11 cellular contexts compared by ENCODE assay signal in the genomic region with DNA sequence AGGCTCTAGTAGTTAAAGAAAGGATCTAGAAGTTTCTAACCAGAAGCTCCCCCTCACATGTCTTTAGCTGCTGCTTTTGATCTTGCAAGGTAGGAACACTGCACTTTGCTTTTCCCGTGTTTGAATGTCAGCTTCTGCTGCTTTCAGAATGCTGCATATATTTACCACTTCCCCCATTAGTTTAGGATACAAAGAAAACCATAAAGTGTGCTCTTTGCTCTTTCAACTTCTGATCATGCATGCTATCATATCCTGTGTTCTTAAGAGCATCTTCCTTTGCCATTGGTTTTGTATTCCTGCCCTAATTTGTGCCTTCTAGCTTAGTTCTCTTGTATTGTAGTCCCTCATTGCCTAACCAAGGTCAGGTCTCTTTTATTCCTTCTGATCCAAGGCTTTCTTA. TPM values are rescaled to one million over a fixed set of nuclear protein-coding genes. Genes with fewer than 3 reads are reported as not detected.
A peak's percentile ranks its signal among the peaks of the same experiment; 100 is the strongest.
DNase-seq lines count a peak whose midpoint lies in the region; TF ChIP-seq lines count a peak whose summit lies in the region.
"Had no signal": no experiment of that assay in that cellular context is flagged by ENCODE, and none has a peak within 500 bp of the region (broad histone marks: within the 10 kb centered on the region; RNA-seq: fewer than 3 reads in every experiment).

No MANE protein-coding gene starts in this region.

- H3K27ac Mint-ChIP-seq in T-helper 2 cell treated with Interferon-gamma antibody and Interleukin-4, amounts not matched to agents 5 μg/mL and 100 μg/mL, for 36 hours = peak overlapping the region; percentile 62

- no peak overlapping the region for H3K4me3 ChIP-seq in GM23248
- H3K4me3 ChIP-seq in fibroblast of lung (replicated peaks in 1 of 4; ENCODE audit: control extremely low read depth in 1 of 4, insufficient read depth in 1 of 4, low read depth in 3 of 4, low read length in 4 of 4) = no peak overlapping the region
- H3K4me3 ChIP-seq in smooth muscle cell = no peak overlapping the region
- H3K4me3 ChIP-seq in coronary artery = no peak overlapping the region

- no peaks in the 10 kb centered on the region for H4K20me1 ChIP-seq in GM23248 (ENCODE audit: insufficient read depth)
- H4K20me1 ChIP-seq in fibroblast of lung (ENCODE audit: control insufficient read depth, extremely low read depth, insufficient read depth, low read length) = no peaks in the 10 kb centered on the region
- H4K20me1 ChIP-seq in smooth muscle cell (ENCODE audit: low read depth) = peaks cover 100% of the 10 kb centered on the region

- H3K36me3 ChIP-seq in GM23248 (ENCODE audit: low read depth) (0 out of 2 replicates have a peak, but pooled peaks cover 4% of the 10 kb centered on the region), fibroblast of lung (ENCODE audit: control insufficient read depth, insufficient read depth, low read length) (peaks cover 9% of the 10 kb centered on the region), smooth muscle cell (ENCODE audit: low read depth) (no peaks in the 10 kb centered on the region)

- H3K4me1 Mint-ChIP-seq in T-helper 2 cell treated with Interferon-gamma antibody and Interleukin-4, amounts not matched to agents 5 μg/mL and 100 μg/mL, for 36 hours (ENCODE audit: low read depth) = peaks cover 59% of the 10 kb centered on the region

- H3K79me2 ChIP-seq in GM23248 (ENCODE audit: insufficient read depth) = peaks cover 84% of the 10 kb centered on the region
- H3K79me2 ChIP-seq in fibroblast of lung (ENCODE audit: control insufficient read depth, insufficient read depth, low read length) = peaks cover 14% of the 10 kb centered on the region
- H3K79me2 ChIP-seq in smooth muscle cell (ENCODE audit: low read depth) = peaks cover 42% of the 10 kb centered on the region

- WGBS in GM23248 (ENCODE audit: low coverage in 1 of 2, low lambda C conversion rate in 2 of 2, missing lambda C conversion rate in 2 of 2), 2 experiments = 53 to 58% methylated on average over 1 of the region's 1 CpG
- WGBS in smooth muscle cell (ENCODE audit: low lambda C conversion rate) = 50% methylated on average over 1 of the region's 1 CpG

- H3K9me3 ChIP-seq in GM23248 (ENCODE audit: low read depth) (no peaks in the 10 kb centered on the region), fibroblast of lung (ENCODE audit: control insufficient read depth, insufficient read depth, low read depth, low read length) (no peaks in the 10 kb centered on the region), smooth muscle cell (replicated peaks; ENCODE audit: low read depth) (no peaks in the 10 kb centered on the region)

- H3K36me3 Mint-ChIP-seq in T-helper 2 cell treated with Interferon-gamma antibody and Interleukin-4, amounts not matched to agents 5 μg/mL and 100 μg/mL, for 36 hours (ENCODE audit: low read depth) = peaks cover 54% of the 10 kb centered on the region

- no peak for DNase-seq in GM23248
- no peak for DNase-seq in T-helper 2 cell treated with Interferon-gamma antibody and Interleukin-4, amounts not matched to agents 5 μg/mL and 100 μg/mL, for 36 hours (ENCODE audit: low spot score)
- DNase-seq in fibroblast of lung (ENCODE audit: low read depth in 2 of 2) = no peak
- DNase-seq in smooth muscle cell (lab: John Stamatoyannopoulos, UW; ENCODE audit: unreplicated experiment) = no peak
- DNase-seq in activated CD4-positive, CD25-positive, alpha-beta regulatory T cell treated with anti-CD3 and anti-CD28 coated beads, Interleukin-2, amount 50 U/mL, for 72 hours = no peak
- no peak for DNase-seq in SW480 (ENCODE audit: low spot score)
- no peak for DNase-seq in coronary artery (ENCODE audit: low spot score)
- DNase-seq in 8988T = no peak
- DNase-seq: activated CD8-positive, alpha-beta memory T cell treated with anti-CD3 and anti-CD28 coated beads, Interleukin-2, amount 50 U/mL, for 4 hours; GDM1; stimulated activated CD4-positive, alpha-beta T cell treated with anti-CD3 and anti-CD28 coated beads, Interleukin-2, amount 100 ng/mL, for 48 hours had no signal

- H3K27me3 Mint-ChIP-seq in T-helper 2 cell treated with Interferon-gamma antibody and Interleukin-4, amounts not matched to agents 5 μg/mL and 100 μg/mL, for 36 hours (ENCODE audit: low read depth) = no peaks in the 10 kb centered on the region

- no peaks in the 10 kb centered on the region for H3K27me3 ChIP-seq in GM23248 (replicated peaks; ENCODE audit: insufficient read depth)
- no peaks in the 10 kb centered on the region for H3K27me3 ChIP-seq in fibroblast of lung (ENCODE audit: control insufficient read depth, insufficient read depth, low read length)
- no peaks in the 10 kb centered on the region for H3K27me3 ChIP-seq in smooth muscle cell (ENCODE audit: low read depth)

- H3K9me3 Mint-ChIP-seq in T-helper 2 cell treated with Interferon-gamma antibody and Interleukin-4, amounts not matched to agents 5 μg/mL and 100 μg/mL, for 36 hours = no peaks in the 10 kb centered on the region

- H3K27ac ChIP-seq in GM23248 (peak overlapping the region; percentile 68), fibroblast of lung (ENCODE audit: insufficient read depth, low read length) (peak overlapping the region; percentile 70), smooth muscle cell (ENCODE audit: low read depth) (peak overlapping the region; percentile 58), coronary artery (no peak overlapping the region)

- H3K4me1 ChIP-seq in GM23248 (ENCODE audit: insufficient read depth) (peaks cover 41% of the 10 kb centered on the region), fibroblast of lung (ENCODE audit: control insufficient read depth, extremely low read depth, insufficient read depth, low read length) (peaks cover 28% of the 10 kb centered on the region), smooth muscle cell (ENCODE audit: low read depth) (peaks cover 31% of the 10 kb centered on the region)

- H2AFZ ChIP-seq in GM23248 (peak overlapping the region; percentile 39; the same call in 1 of the 2 replicates), fibroblast of lung (ENCODE audit: low read length) (peak overlapping the region; percentile 4), smooth muscle cell (ENCODE audit: low read depth) (no peak overlapping the region)

- in situ Hi-C loops in GM23248 (cut with MboI) = no loop called here

- H3K4me3 Mint-ChIP-seq in T-helper 2 cell treated with Interferon-gamma antibody and Interleukin-4, amounts not matched to agents 5 μg/mL and 100 μg/mL, for 36 hours = peak overlapping the region; percentile 31

- no peaks in the 10 kb centered on the region for H3K9me2 ChIP-seq in GM23248 (ENCODE audit: insufficient read depth)

- H3K4me2 ChIP-seq in GM23248 (ENCODE audit: unreplicated experiment) (peak overlapping the region; percentile 51), fibroblast of lung (ENCODE audit: extremely low read depth, insufficient read depth, low read length) (peak overlapping the region; percentile 73), smooth muscle cell (peak overlapping the region; percentile 67)

- peaks cover 46% of the 10 kb centered on the region for H3F3A ChIP-seq in GM23248 (ENCODE audit: insufficient read depth)
- H3F3A ChIP-seq in smooth muscle cell (ENCODE audit: low read depth) = peaks cover 38% of the 10 kb centered on the region

- TF ChIP-seq CTCF in fibroblast of lung (conservative IDR thresholded peaks at IDR 0.05 in 1 of 2, IDR thresholded peaks at IDR 0.05 in 1 of 2; ENCODE audit: low read depth in 1 of 2, low read length in 2 of 2) (no peak), smooth muscle cell (IDR thresholded peaks at IDR 0.05; ENCODE audit: borderline replicate concordance, insufficient read depth, poor library complexity, severe bottlenecking) (no peak), coronary artery (IDR thresholded peaks at IDR 0.05) (no peak)

- peak overlapping the region; percentile 58 for H3K9ac ChIP-seq in GM23248
- H3K9ac ChIP-seq in fibroblast of lung (ENCODE audit: insufficient read depth, low read length) = no peak overlapping the region
- no peak overlapping the region for H3K9ac ChIP-seq in smooth muscle cell (ENCODE audit: low read depth)

RNA-seq across cellular contexts. Expression of gene ZNF609, which starts 43.3 kb away (rescaled TPM):
- total RNA-seq in GM23248 (2014; rRNA removed; shearing (Covaris generic)) = 11.3 and 11.9 TPM in 2 replicates
- polyA plus RNA-seq in GM23248 (2016; fragmentation: Nextera tagmentation; extraction: Ambion mirVana) = 3.8 and 6.3 TPM in 2 replicates
- 11.3 and 14.7 TPM in 2 replicates for total RNA-seq in fibroblast of lung
- polyA plus RNA-seq in fibroblast of lung = 10.8 and 13.1 TPM in 2 replicates
- polyA plus RNA-seq in fibroblast of lung (2012) = 10.0 and 13.0 TPM in 2 replicates
- 20.6 and 154 TPM in 2 replicates for polyA minus RNA-seq in fibroblast of lung (ENCODE audit: low replicate concordance)
- 15.6 and 15.9 TPM in 2 replicates for total RNA-seq in smooth muscle cell
- polyA plus RNA-seq in smooth muscle cell = 9.9 and 10.7 TPM in 2 replicates

Comparison
In these comparisons a context has a peak if more than half of its experiments do, and no peak if none do; other contexts are left out.
1. H3K27ac ChIP-seq: peak in GM23248 (single experiment), fibroblast of lung (single experiment) and smooth muscle cell (single experiment); none in coronary artery (0 of 2).
2. Peak in every context shown above with its lines, with median percentiles within 50 percentile points of each other: H3K4me2 ChIP-seq.